In genomic region chr7:151226560-151226874, GRCh38 we compare ENCODE assay signal across 1 cellular context.
TF ChIP-seq lines count a peak whose summit lies in the region.

No MANE protein-coding gene starts in this region.

TF ChIP-seq in K562, 482 proteins besides CTCF, POLR2A, EP300 and RAD21 (continues in another document):
- TF ChIP-seq NR4A1 (CRISPR knock-in tag; IDR thresholded peaks at IDR 0.05): no peak
- TF ChIP-seq NR4A1 (tag; IDR thresholded peaks at IDR 0.05): no peak
- no peak for TF ChIP-seq ZNF232 (CRISPR knock-in tag; IDR thresholded peaks at IDR 0.05)
- TF ChIP-seq STAG1 (CRISPR knock-in tag; IDR thresholded peaks at IDR 0.05; ENCODE audit: borderline replicate concordance): peak; percentile 40; the same call in 1 of the 2 replicates
- TF ChIP-seq NR0B1 (IDR thresholded peaks at IDR 0.05; ENCODE audit: partially characterized antibody): no peak
- no peak for TF ChIP-seq ZNF644 (tag; IDR thresholded peaks at IDR 0.05; ENCODE audit: low read depth)
- TF ChIP-seq SREBF2 (CRISPR knock-in tag; IDR thresholded peaks at IDR 0.05): no peak
- peak; percentile 54 for TF ChIP-seq SMARCA4 (IDR thresholded peaks at IDR 0.05)
- no peak for TF ChIP-seq PURB (CRISPR knock-in tag; IDR thresholded peaks at IDR 0.05; ENCODE audit: low read depth)
- no peak for TF ChIP-seq E2F8 (IDR thresholded peaks at IDR 0.05; ENCODE audit: low read depth, partially characterized antibody)
- TF ChIP-seq HDAC2 (IDR thresholded peaks at IDR 0.05): no peak
- peak; percentile 33; the same call in 1 of the 2 replicates for TF ChIP-seq ZNF609 (CRISPR knock-in tag; IDR thresholded peaks at IDR 0.05; ENCODE audit: borderline replicate concordance)
- no peak for TF ChIP-seq FOXM1 (IDR thresholded peaks at IDR 0.05; ENCODE audit: low read depth)
- TF ChIP-seq FOXM1 (CRISPR knock-in tag; IDR thresholded peaks at IDR 0.05; ENCODE audit: low read depth): no peak
- peak; percentile 49 for TF ChIP-seq CHD1 (IDR thresholded peaks at IDR 0.05; ENCODE audit: low read length)
- TF ChIP-seq, protein P1, sequence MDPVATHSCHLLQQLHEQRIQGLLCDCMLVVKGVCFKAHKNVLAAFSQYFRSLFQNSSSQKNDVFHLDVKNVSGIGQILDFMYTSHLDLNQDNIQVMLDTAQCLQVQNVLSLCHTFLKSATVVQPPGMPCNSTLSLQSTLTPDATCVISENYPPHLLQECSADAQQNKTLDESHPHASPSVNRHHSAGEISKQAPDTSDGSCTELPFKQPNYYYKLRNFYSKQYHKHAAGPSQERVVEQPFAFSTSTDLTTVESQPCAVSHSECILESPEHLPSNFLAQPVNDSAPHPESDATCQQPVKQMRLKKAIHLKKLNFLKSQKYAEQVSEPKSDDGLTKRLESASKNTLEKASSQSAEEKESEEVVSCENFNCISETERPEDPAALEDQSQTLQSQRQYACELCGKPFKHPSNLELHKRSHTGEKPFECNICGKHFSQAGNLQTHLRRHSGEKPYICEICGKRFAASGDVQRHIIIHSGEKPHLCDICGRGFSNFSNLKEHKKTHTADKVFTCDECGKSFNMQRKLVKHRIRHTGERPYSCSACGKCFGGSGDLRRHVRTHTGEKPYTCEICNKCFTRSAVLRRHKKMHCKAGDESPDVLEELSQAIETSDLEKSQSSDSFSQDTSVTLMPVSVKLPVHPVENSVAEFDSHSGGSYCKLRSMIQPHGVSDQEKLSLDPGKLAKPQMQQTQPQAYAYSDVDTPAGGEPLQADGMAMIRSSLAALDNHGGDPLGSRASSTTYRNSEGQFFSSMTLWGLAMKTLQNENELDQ (CRISPR knock-in tag; IDR thresholded peaks at IDR 0.05; ENCODE audit: borderline replicate concordance): 0 out of 2 replicates have a peak, but pooled peaks have one; percentile 13
- no peak for TF ChIP-seq ZNF586 (CRISPR knock-in tag; conservative IDR thresholded peaks at IDR 0.05)
- TF ChIP-seq ZBED1 (IDR thresholded peaks at IDR 0.05): no peak
- no peak for TF ChIP-seq TOE1 (IDR thresholded peaks at IDR 0.05; ENCODE audit: borderline replicate concordance)
- TF ChIP-seq TOE1 (CRISPR knock-in tag; IDR thresholded peaks at IDR 0.05; ENCODE audit: borderline replicate concordance, low read depth): 0 out of 2 replicates have a peak, but pooled peaks have one; percentile 27
- no peak for TF ChIP-seq KLF1 (tag; IDR thresholded peaks at IDR 0.05)
- TF ChIP-seq, protein P2, sequence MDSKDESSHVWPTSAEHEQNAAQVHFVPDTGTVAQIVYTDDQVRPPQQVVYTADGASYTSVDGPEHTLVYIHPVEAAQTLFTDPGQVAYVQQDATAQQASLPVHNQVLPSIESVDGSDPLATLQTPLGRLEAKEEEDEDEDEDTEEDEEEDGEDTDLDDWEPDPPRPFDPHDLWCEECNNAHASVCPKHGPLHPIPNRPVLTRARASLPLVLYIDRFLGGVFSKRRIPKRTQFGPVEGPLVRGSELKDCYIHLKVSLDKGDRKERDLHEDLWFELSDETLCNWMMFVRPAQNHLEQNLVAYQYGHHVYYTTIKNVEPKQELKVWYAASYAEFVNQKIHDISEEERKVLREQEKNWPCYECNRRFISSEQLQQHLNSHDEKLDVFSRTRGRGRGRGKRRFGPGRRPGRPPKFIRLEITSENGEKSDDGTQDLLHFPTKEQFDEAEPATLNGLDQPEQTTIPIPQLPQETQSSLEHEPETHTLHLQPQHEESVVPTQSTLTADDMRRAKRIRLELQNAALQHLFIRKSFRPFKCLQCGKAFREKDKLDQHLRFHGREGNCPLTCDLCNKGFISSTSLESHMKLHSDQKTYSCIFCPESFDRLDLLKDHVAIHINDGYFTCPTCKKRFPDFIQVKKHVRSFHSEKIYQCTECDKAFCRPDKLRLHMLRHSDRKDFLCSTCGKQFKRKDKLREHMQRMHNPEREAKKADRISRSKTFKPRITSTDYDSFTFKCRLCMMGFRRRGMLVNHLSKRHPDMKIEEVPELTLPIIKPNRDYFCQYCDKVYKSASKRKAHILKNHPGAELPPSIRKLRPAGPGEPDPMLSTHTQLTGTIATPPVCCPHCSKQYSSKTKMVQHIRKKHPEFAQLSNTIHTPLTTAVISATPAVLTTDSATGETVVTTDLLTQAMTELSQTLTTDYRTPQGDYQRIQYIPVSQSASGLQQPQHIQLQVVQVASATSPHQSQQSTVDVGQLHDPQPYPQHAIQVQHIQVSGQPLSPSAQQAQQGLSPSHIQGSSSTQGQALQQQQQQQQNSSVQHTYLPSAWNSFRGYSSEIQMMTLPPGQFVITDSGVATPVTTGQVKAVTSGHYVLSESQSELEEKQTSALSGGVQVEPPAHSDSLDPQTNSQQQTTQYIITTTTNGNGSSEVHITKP (IDR thresholded peaks at IDR 0.05; ENCODE audit: partially characterized antibody): no peak
- no peak for TF ChIP-seq MTA1 (IDR thresholded peaks at IDR 0.05; ENCODE audit: borderline replicate concordance)
- 0 out of 4 replicates have a peak, but pooled peaks of 1 of the 2 experiments have one; percentile 54 for TF ChIP-seq TEAD1 (CRISPR knock-in tag; IDR thresholded peaks at IDR 0.05)
- TF ChIP-seq DDX20 (tag; IDR thresholded peaks at IDR 0.05; ENCODE audit: low read depth): no peak
- no peak for TF ChIP-seq TAF7 (tag; IDR thresholded peaks at IDR 0.05)
- TF ChIP-seq ATF6 (CRISPR knock-in tag; IDR thresholded peaks at IDR 0.05): 0 out of 2 replicates have a peak, but pooled peaks have one; percentile 2
- TF ChIP-seq, protein P3, sequence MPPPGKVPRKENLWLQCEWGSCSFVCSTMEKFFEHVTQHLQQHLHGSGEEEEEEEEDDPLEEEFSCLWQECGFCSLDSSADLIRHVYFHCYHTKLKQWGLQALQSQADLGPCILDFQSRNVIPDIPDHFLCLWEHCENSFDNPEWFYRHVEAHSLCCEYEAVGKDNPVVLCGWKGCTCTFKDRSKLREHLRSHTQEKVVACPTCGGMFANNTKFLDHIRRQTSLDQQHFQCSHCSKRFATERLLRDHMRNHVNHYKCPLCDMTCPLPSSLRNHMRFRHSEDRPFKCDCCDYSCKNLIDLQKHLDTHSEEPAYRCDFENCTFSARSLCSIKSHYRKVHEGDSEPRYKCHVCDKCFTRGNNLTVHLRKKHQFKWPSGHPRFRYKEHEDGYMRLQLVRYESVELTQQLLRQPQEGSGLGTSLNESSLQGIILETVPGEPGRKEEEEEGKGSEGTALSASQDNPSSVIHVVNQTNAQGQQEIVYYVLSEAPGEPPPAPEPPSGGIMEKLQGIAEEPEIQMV (tag; conservative IDR thresholded peaks at IDR 0.05; ENCODE audit: low read depth): no peak
- TF ChIP-seq ZNF830 (CRISPR knock-in tag; IDR thresholded peaks at IDR 0.05): no peak
- TF ChIP-seq KAT8 (IDR thresholded peaks at IDR 0.05; ENCODE audit: low read depth): no peak
- no peak for TF ChIP-seq RBM25 (IDR thresholded peaks at IDR 0.05; ENCODE audit: low read depth, low read length, severe bottlenecking)
- 0 out of 2 replicates have a peak, but pooled peaks have one; percentile 13 for TF ChIP-seq ZBTB7A (IDR thresholded peaks at IDR 0.05; ENCODE audit: borderline replicate concordance, control insufficient read depth, low read depth, low read length)
- no peak for TF ChIP-seq ATF7 (IDR thresholded peaks at IDR 0.05)
- no peak for TF ChIP-seq ZNF253 (CRISPR knock-in tag; conservative IDR thresholded peaks at IDR 0.05)
- no peak for TF ChIP-seq ETV6 (IDR thresholded peaks at IDR 0.05; ENCODE audit: borderline replicate concordance in 1 of 2, low read depth in 2 of 2, low read length in 1 of 2)
- TF ChIP-seq ETV6 (CRISPR knock-in tag; IDR thresholded peaks at IDR 0.05; ENCODE audit: borderline replicate concordance): no peak
- peak; percentile 69; the same call in 1 of the 2 replicates for TF ChIP-seq ZBTB43 (CRISPR knock-in tag; IDR thresholded peaks at IDR 0.05)
